Comparison of ENCODE assay signal across 1 cellular context in the genomic region with DNA sequence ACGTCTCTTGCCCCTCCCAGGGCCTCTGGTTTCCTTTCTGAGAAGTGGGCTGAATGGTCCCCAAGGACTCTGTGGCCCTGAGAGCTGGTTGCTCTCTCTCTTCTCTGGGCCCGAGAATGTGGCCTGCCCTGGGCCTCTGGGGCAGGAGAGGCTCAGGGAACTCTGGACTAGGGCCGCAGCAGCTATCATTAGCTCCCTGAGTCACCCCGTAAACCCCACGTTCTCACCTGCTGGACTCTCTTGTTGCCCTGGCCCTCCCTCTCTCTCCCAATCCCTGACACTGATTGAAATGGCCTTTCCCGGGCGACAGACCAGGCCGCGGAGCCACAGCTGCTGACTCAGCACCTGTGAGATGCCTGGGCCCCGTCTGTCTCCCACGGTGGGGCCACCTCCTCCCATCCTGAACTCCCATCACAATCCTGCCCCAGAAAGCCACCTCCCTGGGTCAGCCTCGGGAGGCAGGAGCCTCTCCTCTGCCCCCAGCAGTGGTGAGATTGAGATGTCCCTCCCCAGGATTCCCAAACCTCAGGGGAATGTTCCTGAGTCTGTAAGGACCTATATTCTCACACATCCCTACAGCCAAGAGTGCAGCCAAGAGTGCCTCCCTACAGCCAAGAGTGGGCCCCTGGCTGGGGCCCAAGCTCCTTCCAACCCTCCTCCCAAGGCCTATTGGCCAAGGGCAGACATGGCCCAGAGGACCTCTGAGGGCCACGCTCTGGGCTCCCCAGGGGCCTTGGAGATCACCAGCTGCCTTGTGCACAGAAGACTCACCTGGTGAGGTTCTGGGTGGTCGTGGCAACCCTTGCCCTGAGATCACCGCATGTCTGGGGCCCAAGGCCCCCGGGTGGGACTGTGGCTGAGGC.
TF ChIP-seq lines count a peak whose summit lies in the region.

No MANE protein-coding gene starts in this region.

TF ChIP-seq in IMR-90, 13 proteins besides CTCF, POLR2A, EP300 and RAD21:
- TF ChIP-seq MAFK (IDR thresholded peaks at IDR 0.05; ENCODE audit: low read depth, low read length) (peak; percentile 90), BHLHE40 (IDR thresholded peaks at IDR 0.05; ENCODE audit: low read depth, low read length) (no peak)
